In genomic region chr19:5152013-5152763, GRCh38 we compare ENCODE assay signal across 1 cellular context.
TF ChIP-seq lines count a peak whose summit lies in the region.

No MANE protein-coding gene starts in this region.

TF ChIP-seq in GM12878, 131 proteins besides CTCF, POLR2A, EP300 and RAD21 (continued from another document):
- TF ChIP-seq USF1 (IDR thresholded peaks at IDR 0.05; ENCODE audit: borderline replicate concordance, extremely low read length, insufficient read depth, low read depth, low read length) = no peak
- TF ChIP-seq CBFB (IDR thresholded peaks at IDR 0.05; ENCODE audit: low read depth) = no peak
- TF ChIP-seq SMC3 (IDR thresholded peaks at IDR 0.05; ENCODE audit: borderline replicate concordance, low read length) = no peak
- TF ChIP-seq ATF2 (IDR thresholded peaks at IDR 0.05; ENCODE audit: low read length) = no peak
- TF ChIP-seq CREB1 (IDR thresholded peaks at IDR 0.05; ENCODE audit: low read depth) = no peak
- TF ChIP-seq SMARCA5 (IDR thresholded peaks at IDR 0.05) = no peak
- no peak for TF ChIP-seq MYC (IDR thresholded peaks at IDR 0.05; ENCODE audit: insufficient read depth, insufficient read length, insufficient replicate concordance, low read length, severe bottlenecking)
